In the genomic region with DNA sequence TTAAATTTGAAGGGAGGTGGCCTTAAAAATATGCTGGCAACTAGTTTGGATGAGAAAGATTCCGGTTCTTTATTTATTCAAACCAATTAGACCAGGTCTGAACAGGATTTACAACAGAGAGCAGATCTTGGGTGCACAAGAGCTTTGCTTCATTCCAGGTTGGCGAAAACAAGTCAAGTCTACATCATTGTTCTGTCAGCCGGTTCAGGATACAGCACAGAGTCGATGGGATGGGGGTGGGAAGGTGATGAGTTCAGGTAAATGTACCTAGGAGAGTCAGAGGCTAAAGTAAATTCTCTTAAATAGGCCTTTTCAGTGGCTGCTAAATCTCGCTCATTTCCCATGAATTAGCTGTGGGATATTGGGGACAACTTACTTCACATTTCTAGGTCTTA, we compare ENCODE assay signal across 8 cellular contexts. TPM values are rescaled to one million over a fixed set of nuclear protein-coding genes. Genes with fewer than 3 reads are reported as not detected.
A peak's percentile ranks its signal among the peaks of the same experiment; 100 is the strongest.
DNase-seq lines count a peak whose midpoint lies in the region; ATAC-seq and TF ChIP-seq lines count a peak whose summit lies in the region.

No MANE protein-coding gene starts in this region.

- H2AFZ ChIP-seq in GM23248 (peak overlapping the region; percentile 90), fibroblast of lung (ENCODE audit: low read length) (peak overlapping the region; percentile 27)

- H3K9me2 ChIP-seq in GM23248 (ENCODE audit: insufficient read depth) = no peaks in the 10 kb centered on the region

- H3K27me3 ChIP-seq in GM23248 (replicated peaks; ENCODE audit: insufficient read depth) (no peaks in the 10 kb centered on the region), Peyer's patch (no peaks in the 10 kb centered on the region), fibroblast of lung (ENCODE audit: control insufficient read depth, insufficient read depth, low read length) (no peaks in the 10 kb centered on the region)

- peak overlapping the region; percentile 89 for H3K4me3 ChIP-seq in GM23248
- peak overlapping the region; percentile 83 to 96 (median 90) for H3K4me3 ChIP-seq in Peyer's patch
- H3K4me3 ChIP-seq in fibroblast of lung (replicated peaks in 1 of 4; ENCODE audit: control extremely low read depth in 1 of 4, insufficient read depth in 1 of 4, low read depth in 3 of 4, low read length in 4 of 4) = peak overlapping the region; percentile 43 to 96 (median 59)
- peak overlapping the region; percentile 79 for H3K4me3 ChIP-seq in skeletal muscle cell (ENCODE audit: low read depth, low read length)

- in situ Hi-C loops in GM23248 (cut with MboI) = loop anchor here (10.0 kb wide), 1 partner anchor 145 kb away; no protein-coding TSS in a partner anchor

- H3K36me3 ChIP-seq in GM23248 (ENCODE audit: low read depth) (no peaks in the 10 kb centered on the region), Peyer's patch (no peaks in the 10 kb centered on the region), fibroblast of lung (ENCODE audit: control insufficient read depth, insufficient read depth, low read length) (no peaks in the 10 kb centered on the region)

- peaks cover 28% of the 10 kb centered on the region for H3K4me1 ChIP-seq in GM23248 (ENCODE audit: insufficient read depth)
- H3K4me1 ChIP-seq in Peyer's patch = peaks cover 0 to 31% (median 8%) of the 10 kb centered on the region in 4 donors
- peaks cover 12% of the 10 kb centered on the region for H3K4me1 ChIP-seq in fibroblast of lung (ENCODE audit: control insufficient read depth, extremely low read depth, insufficient read depth, low read length)

- WGBS in GM23248 (ENCODE audit: low coverage in 1 of 2, low lambda C conversion rate in 2 of 2, missing lambda C conversion rate in 2 of 2), 2 experiments = 63% methylated on average over 5 of the region's 5 CpGs

- H3F3A ChIP-seq in GM23248 (ENCODE audit: insufficient read depth) = peaks cover 27% of the 10 kb centered on the region

- no peak for TF ChIP-seq POLR2A in Peyer's patch (IDR thresholded peaks at IDR 0.05)

- TF ChIP-seq CTCF in Peyer's patch (IDR thresholded peaks at IDR 0.05) (no peak), fibroblast of lung (conservative IDR thresholded peaks at IDR 0.05 in 1 of 2, IDR thresholded peaks at IDR 0.05 in 1 of 2; ENCODE audit: low read depth in 1 of 2, low read length in 2 of 2) (no peak)

- H3K27ac ChIP-seq in GM23248 = peak overlapping the region; percentile 65
- peak overlapping the region; percentile 96 to 100 (median 98) for H3K27ac ChIP-seq in Peyer's patch
- peak overlapping the region; percentile 18 for H3K27ac ChIP-seq in fibroblast of lung (ENCODE audit: insufficient read depth, low read length)

- H3K4me2 ChIP-seq in GM23248 (ENCODE audit: unreplicated experiment) (peak overlapping the region; percentile 79), fibroblast of lung (ENCODE audit: extremely low read depth, insufficient read depth, low read length) (peak overlapping the region; percentile 87)

- H3K9me3 ChIP-seq in GM23248 (ENCODE audit: low read depth) (no peaks in the 10 kb centered on the region), Peyer's patch (no peaks in the 10 kb centered on the region), fibroblast of lung (ENCODE audit: control insufficient read depth, insufficient read depth, low read depth, low read length) (no peaks in the 10 kb centered on the region)

- peak overlapping the region; percentile 75 for H3K9ac ChIP-seq in GM23248
- H3K9ac ChIP-seq in fibroblast of lung (ENCODE audit: insufficient read depth, low read length) = peak overlapping the region; percentile 5

- DNase-seq in GM23248 (no peak), Peyer's patch (no peak), fibroblast of lung (ENCODE audit: low read depth in 2 of 2) (no peak), skeletal muscle cell (ENCODE audit: low read depth) (no peak), NCI-H1048 (lab: John Stamatoyannopoulos, UW) (no peak), NCI-H187 treated with DMSO at 0.1 percent for 48 hours (lab: John Stamatoyannopoulos, UW) (no peak)

- H3K79me2 ChIP-seq in GM23248 (ENCODE audit: insufficient read depth) (peaks cover 31% of the 10 kb centered on the region), fibroblast of lung (ENCODE audit: control insufficient read depth, insufficient read depth, low read length) (peaks cover 23% of the 10 kb centered on the region)

- H4K20me1 ChIP-seq in GM23248 (ENCODE audit: insufficient read depth) (no peaks in the 10 kb centered on the region), fibroblast of lung (ENCODE audit: control insufficient read depth, extremely low read depth, insufficient read depth, low read length) (no peaks in the 10 kb centered on the region)

- ATAC-seq in HG02610 (IDR thresholded peaks at IDR 0.05; ENCODE audit: unreplicated experiment) (no peak), GM19455 (IDR thresholded peaks at IDR 0.05; ENCODE audit: unreplicated experiment) (no peak)

RNA-seq across cellular contexts. Expression of gene STIM2, which starts 0.9 kb away (rescaled TPM):
- total RNA-seq in GM23248 (2014; rRNA removed; shearing (Covaris generic)) = 13.8 and 16.7 TPM in 2 replicates
- polyA plus RNA-seq in GM23248 (2016; fragmentation: Nextera tagmentation; extraction: Ambion mirVana) (10.7 and 10.8 TPM in 2 replicates), fibroblast of lung (19.0 and 32.6 TPM in 2 replicates)
- total RNA-seq in Peyer's patch (10 to 100 TPM; 35.7 to 82.5 (median 39.2) TPM), fibroblast of lung (19.0 and 33.0 TPM in 2 replicates)
- 14.0 and 21.2 TPM in 2 replicates for polyA plus RNA-seq in fibroblast of lung (2012)
- 15.7 and 22.1 TPM in 2 replicates for polyA minus RNA-seq in fibroblast of lung (ENCODE audit: low replicate concordance)

Comparison
In these comparisons a context has a peak if more than half of its experiments do, and no peak if none do; other contexts are left out.
1. H3K27ac ChIP-seq: peak in every context shown above with its lines; median percentile 98 in Peyer's patch; 65 in GM23248; 18 in fibroblast of lung.